8 cellular contexts compared by ENCODE assay signal in the genomic region with DNA sequence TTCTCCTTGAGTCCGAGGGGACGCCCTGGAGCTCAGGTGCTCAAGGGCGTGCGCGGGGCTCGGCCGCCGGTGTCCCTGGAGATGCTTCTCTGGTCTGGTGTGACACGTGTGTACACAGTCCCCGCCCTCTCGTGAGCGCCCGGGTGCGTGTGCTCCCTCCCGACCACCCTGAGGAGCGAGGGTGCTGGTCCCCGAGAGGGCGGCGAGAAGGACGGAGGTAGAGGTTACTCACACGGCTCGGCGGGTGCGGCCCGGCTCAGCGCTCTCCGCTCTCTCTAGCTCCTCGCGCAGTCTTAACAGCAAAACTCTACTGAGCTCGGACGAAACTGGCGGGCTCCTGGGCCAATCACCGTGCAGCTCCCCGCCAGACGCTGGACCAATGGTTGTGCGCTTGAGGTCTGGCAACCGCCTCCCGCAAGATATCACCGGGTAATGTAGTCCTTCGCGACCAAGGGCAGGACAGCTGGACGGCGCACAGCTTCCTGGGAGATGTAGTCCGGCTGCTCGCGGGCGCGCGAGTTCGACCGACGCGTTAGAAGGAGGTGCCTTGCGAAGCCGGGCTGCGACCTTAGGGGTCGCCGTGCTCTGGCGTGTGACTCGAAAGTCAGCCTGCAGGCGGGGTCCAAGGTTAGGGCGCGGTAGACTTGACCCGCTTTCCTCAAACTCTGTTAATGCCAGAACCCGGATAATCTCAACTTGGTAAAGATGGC. TPM values are rescaled to one million over a fixed set of nuclear protein-coding genes. Genes with fewer than 3 reads are reported as not detected.
DNase-seq lines count a peak whose midpoint lies in the region; TF ChIP-seq lines count a peak whose summit lies in the region.

A gene (minus strand): TSS at position 312 of the 710 bp plus-strand sequence. CDS start 2,669 bp downstream, outside the sequence.

- H3K4me3 ChIP-seq in H7 (ENCODE audit: insufficient read depth, low read depth, low read length), result peak within 1 kb of the TSS; percentile 82
- peak within 1 kb of the TSS; percentile 73 for H3K4me3 ChIP-seq in fibroblast of pulmonary artery (replicated peaks; ENCODE audit: low read depth, low read length)

- peaks cover 9% of the 10 kb centered on the region for H3K4me1 Mint-ChIP-seq in nephron
- peaks cover 38% of the 10 kb centered on the region for H3K4me1 Mint-ChIP-seq in stimulated activated naive CD8-positive, alpha-beta T cell treated with anti-CD3 and anti-CD28 coated beads, Interleukin-15, Interleukin-2, amounts not matched to agents 100 ng/mL and 50 ng/mL, for 24 hours (ENCODE audit: low read depth)

- peak within 1 kb of the TSS; percentile 98 to 99 (median 98) for H3K4me3 Mint-ChIP-seq in nephron
- peak within 1 kb of the TSS; percentile 93 for H3K4me3 Mint-ChIP-seq in stimulated activated naive CD8-positive, alpha-beta T cell treated with anti-CD3 and anti-CD28 coated beads, Interleukin-15, Interleukin-2, amounts not matched to agents 100 ng/mL and 50 ng/mL, for 24 hours

- H3K36me3 Mint-ChIP-seq in nephron (ENCODE audit: low read depth), result no peaks in the 10 kb centered on the region
- H3K36me3 Mint-ChIP-seq in stimulated activated naive CD8-positive, alpha-beta T cell treated with anti-CD3 and anti-CD28 coated beads, Interleukin-15, Interleukin-2, amounts not matched to agents 100 ng/mL and 50 ng/mL, for 24 hours (ENCODE audit: low read depth), result peaks cover 27% of the 10 kb centered on the region

- H3K9me3 Mint-ChIP-seq in nephron, result no peaks in the 10 kb centered on the region
- H3K9me3 Mint-ChIP-seq in stimulated activated naive CD8-positive, alpha-beta T cell treated with anti-CD3 and anti-CD28 coated beads, Interleukin-15, Interleukin-2, amounts not matched to agents 100 ng/mL and 50 ng/mL, for 24 hours, result no peaks in the 10 kb centered on the region

- TF ChIP-seq CTCF in fibroblast of pulmonary artery (IDR thresholded peaks at IDR 0.05; ENCODE audit: low read length, missing control alignments) (no peak), nephron (IDR thresholded peaks at IDR 0.05; ENCODE audit: unreplicated experiment in 3 of 3) (no peak)

- no peaks in the 10 kb centered on the region for H3K27me3 ChIP-seq in H7 (ENCODE audit: control insufficient read depth, insufficient read depth, low read length)

- DNase-seq in G401 (ENCODE audit: low spot score), result peak; percentile 99
- peak; percentile 99 for DNase-seq in H7
- peak; percentile 97 for DNase-seq in M059J (ENCODE audit: low read depth)
- DNase-seq in SHP77 (lab: John Stamatoyannopoulos, UW), result peak; percentile 99 to 100
- peak; percentile 94 for DNase-seq in activated effector memory CD4-positive, alpha-beta T cell treated with Interleukin-2 at 50 U/mL for 16 hours
- DNase-seq in fibroblast of pulmonary artery (ENCODE audit: low read depth), result peak; percentile 99

- H3K27me3 Mint-ChIP-seq in nephron (ENCODE audit: low read depth), result peaks cover 9% of the 10 kb centered on the region
- no peaks in the 10 kb centered on the region for H3K27me3 Mint-ChIP-seq in stimulated activated naive CD8-positive, alpha-beta T cell treated with anti-CD3 and anti-CD28 coated beads, Interleukin-15, Interleukin-2, amounts not matched to agents 100 ng/mL and 50 ng/mL, for 24 hours

- H3K27ac Mint-ChIP-seq in nephron, result peak within 1 kb of the TSS; percentile 84 to 98 (median 88)
- peak within 1 kb of the TSS; percentile 100 for H3K27ac Mint-ChIP-seq in stimulated activated naive CD8-positive, alpha-beta T cell treated with anti-CD3 and anti-CD28 coated beads, Interleukin-15, Interleukin-2, amounts not matched to agents 100 ng/mL and 50 ng/mL, for 24 hours

- peaks cover 9% of the 10 kb centered on the region for H3K36me3 ChIP-seq in H7 (replicated peaks; ENCODE audit: control insufficient read depth, insufficient read depth, low read length)

- in situ Hi-C loops in G401 (cut with HindIII; ENCODE audit: low sequenced_read_pairs), result no loop called here

RNA-seq across cellular contexts. Expression of the gene that starts here (rescaled TPM):
- 14.7 and 15.6 TPM in 2 replicates for total RNA-seq in G401 (2014; rRNA removed; shearing (Covaris generic))
- 25.7 and 31.0 TPM in 2 replicates for total RNA-seq in H7 (2014; rRNA removed; shearing (Covaris generic))
- 6.7 and 12.5 TPM in 2 replicates for total RNA-seq in M059J (2014; rRNA removed; shearing (Covaris generic))

Comparison
In these comparisons a context has a peak if more than half of its experiments do, and no peak if none do; other contexts are left out.
1. Peak in every context shown above with its lines: DNase-seq and H3K4me3 ChIP-seq.